ENCODE assay signal across 12 cellular contexts in the genomic region with DNA sequence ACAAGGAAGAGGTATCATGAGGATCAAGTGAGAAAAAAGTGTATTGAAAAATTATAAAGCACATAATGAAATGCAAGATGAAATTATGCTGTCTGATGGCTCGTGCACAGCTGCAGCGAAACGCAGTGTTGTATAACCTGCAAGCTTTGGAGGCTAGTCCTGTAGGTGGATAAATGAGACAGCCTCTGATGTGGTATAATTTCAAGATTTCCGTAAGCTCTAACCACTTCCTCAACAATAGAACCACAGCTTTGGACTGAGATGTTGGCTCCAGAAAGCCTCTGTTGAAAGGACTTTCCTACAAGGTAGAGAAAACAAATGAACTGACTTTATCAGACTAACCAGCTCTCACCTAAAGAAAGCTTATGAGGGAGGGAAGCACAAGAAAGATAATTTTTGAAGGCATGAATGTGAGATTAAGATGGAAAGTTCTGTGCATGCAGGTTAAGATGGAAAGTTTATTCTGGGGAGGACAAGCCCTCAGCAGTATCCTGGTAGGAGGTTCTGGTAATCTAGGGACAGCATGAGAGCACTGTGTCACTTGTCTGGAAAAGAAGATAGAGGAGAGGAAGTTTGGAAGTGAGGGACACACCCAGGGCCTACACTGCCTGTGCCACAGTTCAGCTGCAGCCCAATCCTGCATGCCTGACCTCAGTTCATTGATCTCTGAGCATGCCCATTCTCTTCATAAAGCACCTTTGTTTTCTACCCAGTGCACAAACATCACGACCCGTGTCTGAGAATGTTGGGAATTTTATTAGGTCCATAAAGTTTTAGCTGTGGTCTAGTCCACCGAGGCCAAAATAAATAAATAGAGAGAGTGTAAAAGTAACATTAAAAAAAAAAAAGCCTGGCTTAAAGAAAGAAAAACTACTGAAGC.
A peak's percentile ranks its signal among the peaks of the same experiment; 100 is the strongest.
DNase-seq lines count a peak whose midpoint lies in the region; ATAC-seq and TF ChIP-seq lines count a peak whose summit lies in the region.
"Had no signal": no experiment of that assay in that cellular context is flagged by ENCODE, and none has a peak within 500 bp of the region (broad histone marks: within the 10 kb centered on the region; RNA-seq: fewer than 3 reads in every experiment).

No MANE protein-coding gene starts in this region.

- H3K36me3 ChIP-seq in testis (ENCODE audit: low read depth, missing control alignments) = no peaks in the 10 kb centered on the region

- 59 to 70% methylated on average over 7 of the region's 7 CpGs for WGBS in testis, 2 donors

- H3K27ac Mint-ChIP-seq in T-cell = peak overlapping the region in 1 of 2 donors; percentile 10

- TF ChIP-seq POLR2A in testis (IDR thresholded peaks at IDR 0.05) = no peak

- H3K4me1 Mint-ChIP-seq in T-cell = peaks cover 25 to 29% (median 25%) of the 10 kb centered on the region in 3 donors

- H3K4me3 ChIP-seq in testis = no peak overlapping the region

- no peaks in the 10 kb centered on the region for H3K27me3 ChIP-seq in testis

- no peak for TF ChIP-seq CTCF in testis (IDR thresholded peaks at IDR 0.05)

- no peaks in the 10 kb centered on the region for H3K4me1 ChIP-seq in testis

- H3K27me3 Mint-ChIP-seq in T-cell = peaks cover 0 to 10% of the 10 kb centered on the region in 2 donors

- ATAC-seq in GM18511 (IDR thresholded peaks at IDR 0.05; ENCODE audit: unreplicated experiment) (peak; percentile 69), HG02884 (IDR thresholded peaks at IDR 0.05; ENCODE audit: unreplicated experiment) (peak; percentile 84), T-cell (replicated peaks in 1 of 4) (peak; percentile 65 to 97 (median 86)), left colon (peak; percentile 98)

- H3K4me3 Mint-ChIP-seq in T-cell = peak overlapping the region in 1 of 3 donors; percentile 52

- H3K36me3 Mint-ChIP-seq in T-cell = no peaks in the 10 kb centered on the region

- no peak overlapping the region for H3K27ac ChIP-seq in testis

- POLR2A ChIA-PET in T-cell (lab: Charles Lee) = no interaction called here

- intact Hi-C loops in left colon (cut with DNase I, micrococcal nuclease) (no loop called here), testis (cut with DNase I; ENCODE audit: low total_unique reads) (no loop called here)

- CTCF ChIA-PET in T-cell (lab: Charles Lee) = no interaction called here

- H3K9me3 Mint-ChIP-seq in T-cell = peaks cover 0 to 9% (median 5%) of the 10 kb centered on the region in 3 donors

- DNase-seq in T-cell = peak in 16 of 34 experiments; percentile 0 to 13 (median 6)
- peak; percentile 17 to 29 for DNase-seq in left colon
- no peak for DNase-seq in EL
- DNase-seq in NCI-H82 treated with DMSO at 0.1 percent for 48 hours (lab: John Stamatoyannopoulos, UW; ENCODE audit: unreplicated experiment) = no peak
- no peak for DNase-seq in COLO668 (lab: John Stamatoyannopoulos, UW; ENCODE audit: unreplicated experiment)
- DNase-seq in testis = no peak
- DNase-seq: cerebellar nuclear complex, HCEC 1CT, NCI-H1694, T-helper 9 cell had no signal

- H3K9me3 ChIP-seq in testis = no peaks in the 10 kb centered on the region

Comparison
In these comparisons a context has a peak if more than half of its experiments do, and no peak if none do; other contexts are left out.
1. DNase-seq: peak in left colon (2 of 2); none in EL (single experiment), NCI-H82 treated with DMSO at 0.1 percent for 48 hours (single experiment), COLO668 (single experiment) and testis (single experiment).
2. Peak in every context shown above with its lines, with median percentiles within 50 percentile points of each other: ATAC-seq.